In the genomic region with DNA sequence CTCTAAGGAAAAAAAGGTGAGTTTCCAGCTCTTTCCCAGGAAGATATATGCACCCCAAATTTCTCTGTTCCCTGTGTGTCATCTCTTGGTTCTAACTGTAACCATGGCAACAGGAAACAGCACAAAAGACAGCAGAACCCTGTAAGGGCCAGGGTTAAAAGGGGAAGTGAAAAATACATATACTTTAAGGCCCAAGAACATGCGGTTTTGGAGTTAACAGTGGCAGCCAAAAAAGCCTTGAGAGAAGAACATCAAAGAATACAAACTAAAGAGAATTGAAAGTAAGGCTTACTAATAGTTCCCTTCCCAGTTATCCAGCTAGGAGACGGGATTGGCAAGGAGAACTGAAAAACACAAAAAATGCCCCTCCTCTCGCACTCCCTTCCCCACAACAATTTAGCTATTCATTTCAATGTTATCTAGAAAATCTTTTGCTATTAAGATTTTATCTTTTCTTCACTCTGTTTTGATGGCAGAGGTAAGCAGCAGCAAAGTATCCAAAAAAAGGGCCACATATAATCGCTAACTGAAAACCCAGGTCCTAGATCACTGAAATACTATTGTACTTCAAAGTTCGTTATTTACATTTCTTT, we compare ENCODE assay signal across 1 cellular context.
TF ChIP-seq lines count a peak whose summit lies in the region.

No MANE protein-coding gene starts in this region.

TF ChIP-seq in K562, 482 proteins besides CTCF, POLR2A, EP300 and RAD21 (continued from another document):
- TF ChIP-seq, protein P1, sequence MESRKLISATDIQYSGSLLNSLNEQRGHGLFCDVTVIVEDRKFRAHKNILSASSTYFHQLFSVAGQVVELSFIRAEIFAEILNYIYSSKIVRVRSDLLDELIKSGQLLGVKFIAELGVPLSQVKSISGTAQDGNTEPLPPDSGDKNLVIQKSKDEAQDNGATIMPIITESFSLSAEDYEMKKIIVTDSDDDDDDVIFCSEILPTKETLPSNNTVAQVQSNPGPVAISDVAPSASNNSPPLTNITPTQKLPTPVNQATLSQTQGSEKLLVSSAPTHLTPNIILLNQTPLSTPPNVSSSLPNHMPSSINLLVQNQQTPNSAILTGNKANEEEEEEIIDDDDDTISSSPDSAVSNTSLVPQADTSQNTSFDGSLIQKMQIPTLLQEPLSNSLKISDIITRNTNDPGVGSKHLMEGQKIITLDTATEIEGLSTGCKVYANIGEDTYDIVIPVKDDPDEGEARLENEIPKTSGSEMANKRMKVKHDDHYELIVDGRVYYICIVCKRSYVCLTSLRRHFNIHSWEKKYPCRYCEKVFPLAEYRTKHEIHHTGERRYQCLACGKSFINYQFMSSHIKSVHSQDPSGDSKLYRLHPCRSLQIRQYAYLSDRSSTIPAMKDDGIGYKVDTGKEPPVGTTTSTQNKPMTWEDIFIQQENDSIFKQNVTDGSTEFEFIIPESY (CRISPR knock-in tag; IDR thresholded peaks at IDR 0.05): no peak
- TF ChIP-seq SPI1 (IDR thresholded peaks at IDR 0.05; ENCODE audit: borderline replicate concordance, low read depth, low read length): peak; percentile 99
- TF ChIP-seq KLF6 (CRISPR knock-in tag; IDR thresholded peaks at IDR 0.05; ENCODE audit: borderline replicate concordance): no peak
- no peak for TF ChIP-seq ADNP (tag; IDR thresholded peaks at IDR 0.05)
TF ChIP-seq in K562: peak in this region for 16.
